In the genomic region with DNA sequence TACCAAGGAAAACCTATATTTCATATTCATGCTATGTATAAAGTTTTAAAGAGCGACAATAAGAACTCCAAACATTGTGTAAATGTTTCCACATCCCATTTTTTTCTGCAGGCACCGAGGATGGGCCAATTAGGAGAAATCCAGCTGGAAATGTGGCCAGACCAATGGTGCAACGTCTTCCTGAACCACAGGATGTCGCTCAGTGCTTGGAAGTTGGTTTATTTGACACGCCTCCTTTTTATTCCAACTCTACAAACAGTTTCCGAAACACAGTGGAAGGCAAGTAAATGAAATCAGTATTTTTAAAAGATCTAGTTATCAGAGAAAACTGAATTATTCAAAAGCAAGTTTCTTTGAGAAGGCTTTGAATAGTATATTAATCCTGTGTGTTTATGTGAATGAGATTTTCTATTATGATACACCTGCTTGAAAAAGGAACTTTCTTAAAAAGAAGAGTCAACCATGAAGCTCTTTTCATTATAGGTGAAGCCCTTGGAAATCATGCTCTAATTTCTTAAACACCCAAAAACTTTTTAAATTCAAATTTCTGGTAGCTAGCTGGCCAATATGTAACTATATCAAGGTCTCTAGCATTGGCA, we compare ENCODE assay signal across 1 cellular context.
TF ChIP-seq lines count a peak whose summit lies in the region.

No MANE protein-coding gene starts in this region.

TF ChIP-seq in GM23338, 12 proteins besides CTCF, POLR2A, EP300 and RAD21 (continued from another document):
- TF ChIP-seq, protein P1, sequence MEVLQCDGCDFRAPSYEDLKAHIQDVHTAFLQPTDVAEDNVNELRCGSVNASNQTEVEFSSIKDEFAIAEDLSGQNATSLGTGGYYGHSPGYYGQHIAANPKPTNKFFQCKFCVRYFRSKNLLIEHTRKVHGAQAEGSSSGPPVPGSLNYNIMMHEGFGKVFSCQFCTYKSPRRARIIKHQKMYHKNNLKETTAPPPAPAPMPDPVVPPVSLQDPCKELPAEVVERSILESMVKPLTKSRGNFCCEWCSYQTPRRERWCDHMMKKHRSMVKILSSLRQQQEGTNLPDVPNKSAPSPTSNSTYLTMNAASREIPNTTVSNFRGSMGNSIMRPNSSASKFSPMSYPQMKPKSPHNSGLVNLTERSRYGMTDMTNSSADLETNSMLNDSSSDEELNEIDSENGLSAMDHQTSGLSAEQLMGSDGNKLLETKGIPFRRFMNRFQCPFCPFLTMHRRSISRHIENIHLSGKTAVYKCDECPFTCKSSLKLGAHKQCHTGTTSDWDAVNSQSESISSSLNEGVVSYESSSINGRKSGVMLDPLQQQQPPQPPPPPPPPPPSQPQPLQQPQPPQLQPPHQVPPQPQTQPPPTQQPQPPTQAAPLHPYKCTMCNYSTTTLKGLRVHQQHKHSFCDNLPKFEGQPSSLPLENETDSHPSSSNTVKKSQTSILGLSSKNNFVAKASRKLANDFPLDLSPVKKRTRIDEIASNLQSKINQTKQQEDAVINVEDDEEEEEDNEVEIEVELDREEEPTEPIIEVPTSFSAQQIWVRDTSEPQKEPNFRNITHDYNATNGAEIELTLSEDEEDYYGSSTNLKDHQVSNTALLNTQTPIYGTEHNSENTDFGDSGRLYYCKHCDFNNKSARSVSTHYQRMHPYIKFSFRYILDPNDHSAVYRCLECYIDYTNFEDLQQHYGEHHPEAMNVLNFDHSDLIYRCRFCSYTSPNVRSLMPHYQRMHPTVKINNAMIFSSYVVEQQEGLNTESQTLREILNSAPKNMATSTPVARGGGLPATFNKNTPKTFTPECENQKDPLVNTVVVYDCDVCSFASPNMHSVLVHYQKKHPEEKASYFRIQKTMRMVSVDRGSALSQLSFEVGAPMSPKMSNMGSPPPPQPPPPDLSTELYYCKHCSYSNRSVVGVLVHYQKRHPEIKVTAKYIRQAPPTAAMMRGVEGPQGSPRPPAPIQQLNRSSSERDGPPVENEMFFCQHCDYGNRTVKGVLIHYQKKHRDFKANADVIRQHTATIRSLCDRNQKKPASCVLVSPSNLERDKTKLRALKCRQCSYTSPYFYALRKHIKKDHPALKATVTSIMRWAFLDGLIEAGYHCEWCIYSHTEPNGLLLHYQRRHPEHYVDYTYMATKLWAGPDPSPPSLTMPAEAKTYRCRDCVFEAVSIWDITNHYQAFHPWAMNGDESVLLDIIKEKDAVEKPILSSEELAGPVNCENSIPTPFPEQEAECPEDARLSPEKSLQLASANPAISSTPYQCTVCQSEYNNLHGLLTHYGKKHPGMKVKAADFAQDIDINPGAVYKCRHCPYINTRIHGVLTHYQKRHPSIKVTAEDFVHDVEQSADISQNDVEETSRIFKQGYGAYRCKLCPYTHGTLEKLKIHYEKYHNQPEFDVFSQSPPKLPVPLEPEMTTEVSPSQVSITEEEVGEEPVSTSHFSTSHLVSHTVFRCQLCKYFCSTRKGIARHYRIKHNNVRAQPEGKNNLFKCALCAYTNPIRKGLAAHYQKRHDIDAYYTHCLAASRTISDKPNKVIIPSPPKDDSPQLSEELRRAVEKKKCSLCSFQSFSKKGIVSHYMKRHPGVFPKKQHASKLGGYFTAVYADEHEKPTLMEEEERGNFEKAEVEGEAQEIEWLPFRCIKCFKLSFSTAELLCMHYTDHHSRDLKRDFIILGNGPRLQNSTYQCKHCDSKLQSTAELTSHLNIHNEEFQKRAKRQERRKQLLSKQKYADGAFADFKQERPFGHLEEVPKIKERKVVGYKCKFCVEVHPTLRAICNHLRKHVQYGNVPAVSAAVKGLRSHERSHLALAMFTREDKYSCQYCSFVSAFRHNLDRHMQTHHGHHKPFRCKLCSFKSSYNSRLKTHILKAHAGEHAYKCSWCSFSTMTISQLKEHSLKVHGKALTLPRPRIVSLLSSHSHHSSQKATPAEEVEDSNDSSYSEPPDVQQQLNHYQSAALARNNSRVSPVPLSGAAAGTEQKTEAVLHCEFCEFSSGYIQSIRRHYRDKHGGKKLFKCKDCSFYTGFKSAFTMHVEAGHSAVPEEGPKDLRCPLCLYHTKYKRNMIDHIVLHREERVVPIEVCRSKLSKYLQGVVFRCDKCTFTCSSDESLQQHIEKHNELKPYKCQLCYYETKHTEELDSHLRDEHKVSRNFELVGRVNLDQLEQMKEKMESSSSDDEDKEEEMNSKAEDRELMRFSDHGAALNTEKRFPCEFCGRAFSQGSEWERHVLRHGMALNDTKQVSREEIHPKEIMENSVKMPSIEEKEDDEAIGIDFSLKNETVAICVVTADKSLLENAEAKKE (CRISPR knock-in tag; IDR thresholded peaks at IDR 0.05), result no peak
- TF ChIP-seq NANOG (IDR thresholded peaks at IDR 0.05; ENCODE audit: borderline replicate concordance) (no peak), ZNF331 (CRISPR knock-in tag; IDR thresholded peaks at IDR 0.05; ENCODE audit: low read depth) (no peak), STAT1 (IDR thresholded peaks at IDR 0.05; ENCODE audit: unreplicated experiment) (no peak), JUNB (IDR thresholded peaks at IDR 0.05; ENCODE audit: unreplicated experiment) (no peak)
TF ChIP-seq in GM23338: peak in this region for 0.
